ENCODE assay signal across 21 cellular contexts in the genomic region with DNA sequence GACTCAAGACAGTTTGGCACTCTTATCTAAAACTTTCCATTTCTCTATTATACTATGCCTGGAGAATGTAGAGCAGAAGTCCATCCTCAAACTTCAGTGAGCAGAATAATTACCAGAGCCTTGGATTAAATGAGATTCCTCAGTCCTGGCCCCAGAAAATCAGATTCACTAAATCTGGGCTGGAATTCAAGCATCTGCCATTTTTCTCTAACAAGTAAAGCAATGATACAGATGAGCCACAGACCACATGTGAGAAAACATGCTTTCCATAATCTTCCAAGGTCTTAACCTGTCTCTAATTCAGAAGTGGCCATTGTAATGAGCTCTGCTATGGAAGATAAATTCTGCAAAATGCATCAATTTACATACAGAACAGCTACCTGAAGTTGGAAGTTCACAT. TPM values are rescaled to one million over a fixed set of nuclear protein-coding genes. Genes with fewer than 3 reads are reported as not detected.
DNase-seq lines count a peak whose midpoint lies in the region; ATAC-seq and TF ChIP-seq lines count a peak whose summit lies in the region.
"Had no signal": no experiment of that assay in that cellular context is flagged by ENCODE, and none has a peak within 500 bp of the region (broad histone marks: within the 10 kb centered on the region; RNA-seq: fewer than 3 reads in every experiment).

No MANE protein-coding gene starts in this region.

- H3K9me3 ChIP-seq in tibial nerve, result no peaks in the 10 kb centered on the region
- no peaks in the 10 kb centered on the region for H3K9me3 ChIP-seq in body of pancreas
- H3K9me3 ChIP-seq: A549, Caco-2 had no signal

- H3K4me3 ChIP-seq in AG10803 (ENCODE audit: low read length) (no peak overlapping the region), fibroblast of villous mesenchyme (ENCODE audit: low read depth, low read length) (no peak overlapping the region), tibial nerve (no peak overlapping the region), body of pancreas (no peak overlapping the region)
- H3K4me3 ChIP-seq: A549, GM12878, GM23338 had no signal

- H3K27me3 ChIP-seq in tibial nerve (no peaks in the 10 kb centered on the region), body of pancreas (no peaks in the 10 kb centered on the region)

- no peaks in the 10 kb centered on the region for H3K4me1 ChIP-seq in tibial nerve
- H3K4me1 ChIP-seq in body of pancreas, result no peaks in the 10 kb centered on the region
- H3K4me1 ChIP-seq: A549 had no signal

- no peak for TF ChIP-seq CTCF in AG10803 (conservative IDR thresholded peaks at IDR 0.05; ENCODE audit: low read length)
- no peak for TF ChIP-seq CTCF in fibroblast of villous mesenchyme (IDR thresholded peaks at IDR 0.05; ENCODE audit: insufficient read depth, low read depth, low read length)
- TF ChIP-seq CTCF in tibial nerve (IDR thresholded peaks at IDR 0.05), result no peak
- no peak for TF ChIP-seq CTCF in body of pancreas (IDR thresholded peaks at IDR 0.05)

- H3K27ac ChIP-seq in tibial nerve (no peak overlapping the region), body of pancreas (no peak overlapping the region)
- H3K27ac ChIP-seq: A549 had no signal

- TF ChIP-seq POLR2A in tibial nerve (IDR thresholded peaks at IDR 0.05), result no peak
- no peak for TF ChIP-seq POLR2A in body of pancreas (IDR thresholded peaks at IDR 0.05)

- ATAC-seq in body of pancreas, result no peak
- ATAC-seq: A549; CD8-positive, alpha-beta T cell; GM12878; GM23338; HCT116 had no signal

- no peak for TF ChIP-seq EP300 in tibial nerve (IDR thresholded peaks at IDR 0.05)

- H3K36me3 ChIP-seq in tibial nerve (no peaks in the 10 kb centered on the region), body of pancreas (replicated peaks in 1 of 2; ENCODE audit: insufficient read depth in 1 of 2, low read depth in 2 of 2) (no peaks in the 10 kb centered on the region)

- intact Hi-C loops in body of pancreas (cut with DNase I), result no loop called here

- DNase-seq in AG10803 (ENCODE audit: low read depth) (peak; percentile 25), amniotic epithelial cell (ENCODE audit: low read depth) (peak; percentile 6), astrocyte of the hippocampus (ENCODE audit: low read depth, low spot score) (peak; percentile 63), fibroblast of villous mesenchyme (ENCODE audit: low read depth) (peak; percentile 5), tibial nerve (ENCODE audit: low spot score in 2 of 2) (no peak), body of pancreas (no peak)
- no peak for DNase-seq in activated naive CD4-positive, alpha-beta T cell (lab: John Stamatoyannopoulos, UW)
- DNase-seq: 8988T; ACHN; C1 segment of cervical spinal cord; Caco-2; CD8-positive, alpha-beta T cell; DMS 273 treated with DMSO at 0.1 percent for 48 hours; DMS79; EL; GDM1; H9 had no signal

RNA-seq across cellular contexts. Expression of gene SOWAHB, which starts 25.4 kb away (rescaled TPM):
- total RNA-seq in fibroblast of villous mesenchyme, result under 0.01 and 0.32 TPM in 2 replicates
- total RNA-seq in tibial nerve, result under 1 TPM in 2 of 4 donors, not detected in 2; 0.21 to 0.90 TPM
- 1 to 10 TPM; 4.2 to 5.6 TPM for total RNA-seq in body of pancreas
- total RNA-seq: CD8-positive, alpha-beta T cell had no signal

Comparison
In these comparisons a context has a peak if more than half of its experiments do, and no peak if none do; other contexts are left out.
1. DNase-seq: peak in AG10803 (single experiment), amniotic epithelial cell (single experiment), astrocyte of the hippocampus (single experiment) and fibroblast of villous mesenchyme (single experiment); none in tibial nerve (0 of 2), body of pancreas (0 of 4) and activated naive CD4-positive, alpha-beta T cell (0 of 4).